In the genomic region with DNA sequence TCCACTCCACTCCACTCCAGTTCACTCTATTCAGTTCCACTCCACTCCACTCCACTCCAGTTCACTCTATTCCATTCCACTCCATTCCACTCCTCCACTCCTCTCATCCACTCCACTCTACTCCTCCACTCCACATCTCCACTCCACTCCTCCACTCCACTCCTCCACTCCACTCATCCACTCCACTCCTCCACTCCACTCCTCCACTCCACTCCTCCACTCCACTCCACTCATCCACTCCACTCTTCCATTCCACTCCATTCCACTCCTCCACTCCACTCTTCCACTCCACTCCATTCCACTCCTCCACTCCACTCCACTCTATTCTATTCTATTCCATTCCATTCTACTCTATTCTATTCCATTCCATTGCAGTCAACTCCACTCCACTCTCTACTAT, we compare ENCODE assay signal across 39 cellular contexts. TPM values are rescaled to one million over a fixed set of nuclear protein-coding genes. Genes with fewer than 3 reads are reported as not detected.
"Had no signal": no experiment of that assay in that cellular context is flagged by ENCODE, and none has a peak within 500 bp of the region (broad histone marks: within the 10 kb centered on the region; RNA-seq: fewer than 3 reads in every experiment).

No MANE protein-coding gene starts in this region.

- H3K27me3 Mint-ChIP-seq: activated B cell treated with CpG ODN at 0.5 μM for 24 hours; activated CD4-positive, alpha-beta memory T cell treated with anti-CD3 and anti-CD28 coated beads for 36 hours; activated CD4-positive, alpha-beta T cell treated with anti-CD3 and anti-CD28 coated beads, Interleukin-2, amount 10 ng/mL, durations not matched to agents 24 days and 14 days; activated CD8-positive, alpha-beta T cell treated with anti-CD3 and anti-CD28 coated beads for 36 hours had no signal

- H3K9me3 Mint-ChIP-seq: activated B cell treated with CpG ODN at 0.5 μM for 24 hours; activated CD4-positive, alpha-beta memory T cell treated with anti-CD3 and anti-CD28 coated beads for 36 hours; activated CD4-positive, alpha-beta T cell treated with anti-CD3 and anti-CD28 coated beads, Interleukin-2, amount 10 ng/mL, durations not matched to agents 24 days and 14 days; activated CD8-positive, alpha-beta T cell treated with anti-CD3 and anti-CD28 coated beads for 36 hours; activated naive CD4-positive, alpha-beta T cell treated with anti-CD3 and anti-CD28 coated beads for 36 hours; activated naive CD8-positive, alpha-beta T cell treated with anti-CD3 and anti-CD28 coated beads for 36 hours; activated T-cell treated with anti-CD3 and anti-CD28 coated beads, Interleukin-2, amount 50 U/mL, for 4 hours; activated T-helper 1 cell treated with anti-CD3 and anti-CD28 coated beads, Interleukin-12 subunit alpha, Interleukin-12 subunit beta, Interleukin-2, Interleukin-4 antibody, amounts not matched to agents 30 ng/mL and 10 ng/mL and 1 ng/mL, durations not matched to agents 14 hours and 24 hours and 36 hours; activated T-helper 17 cell treated with anti-CD3 and anti-CD28 coated beads, Interleukin-2, amount 50 U/mL, for 72 hours; T-helper 1 cell treated with Interleukin-12 subunit alpha and Interleukin-12 subunit beta and Interleukin-4 antibody, amounts not matched to agents 30 μg/mL and 1 μg/mL, for 36 hours; T-helper 2 cell treated with Interferon-gamma antibody and Interleukin-4, amounts not matched to agents 5 μg/mL and 100 μg/mL, for 36 hours had no signal

- DNase-seq: activated B cell treated with CpG ODN at 0.5 μM for 24 hours; activated CD4-positive, alpha-beta memory T cell treated with anti-CD3 and anti-CD28 coated beads for 36 hours; activated CD4-positive, alpha-beta T cell treated with anti-CD3 and anti-CD28 coated beads for 4 hours; activated CD4-positive, alpha-beta T cell treated with anti-CD3 and anti-CD28 coated beads, Interleukin-2, amount 10 ng/mL, durations not matched to agents 24 days and 14 days; activated CD4-positive, alpha-beta T cell treated with anti-CD3 and anti-CD28 coated beads, Interleukin-2, amount 50 U/mL, for 1 hour; activated CD4-positive, alpha-beta T cell treated with anti-CD3 and anti-CD28 coated beads, Interleukin-2, amount 50 U/mL, for 4 hours; activated CD4-positive, CD25-positive, alpha-beta regulatory T cell treated with anti-CD3 and anti-CD28 coated beads, Interleukin-2, amount 50 U/mL, for 72 hours; activated CD8-positive, alpha-beta memory T cell treated with anti-CD3 and anti-CD28 coated beads, Interleukin-2, amount 50 U/mL, for 4 hours; activated CD8-positive, alpha-beta T cell treated with anti-CD3 and anti-CD28 coated beads for 36 hours; activated effector memory CD4-positive, alpha-beta T cell treated with anti-CD3 and anti-CD28 coated beads, Interleukin-2, amount 50 U/mL, for 16 hours; activated gamma-delta T cell treated with Interleukin-2 at 50 U/mL for 16 hours; activated naive CD4-positive, alpha-beta T cell; activated naive CD4-positive, alpha-beta T cell treated with anti-CD3 and anti-CD28 coated beads for 36 hours; activated naive CD4-positive, alpha-beta T cell treated with anti-CD3 and anti-CD28 coated beads, Interleukin-2, amount 50 U/mL, for 16 hours; activated naive CD8-positive, alpha-beta T cell treated with anti-CD3 and anti-CD28 coated beads for 36 hours; activated T-cell treated with anti-CD3 and anti-CD28 coated beads for 4 hours; activated T-cell treated with anti-CD3 and anti-CD28 coated beads, Interleukin-2, amount 50 U/mL, for 1 hour; activated T-cell treated with anti-CD3 and anti-CD28 coated beads, Interleukin-2, amount 50 U/mL, for 4 hours; activated T-cell treated with anti-CD3 and anti-CD28 coated beads, Interleukin-2, amount 50 U/mL, for 72 hours; adrenal gland; amniotic stem cell; body of pancreas; brain microvascular endothelial cell; central memory CD4-positive, alpha-beta T cell; T-helper 1 cell; T-helper 2 cell; T-helper 9 cell had no signal

- H3K4me1 ChIP-seq: breast epithelium had no signal

- H3K27me3 ChIP-seq: adrenal gland, body of pancreas, brain microvascular endothelial cell, breast epithelium had no signal

- H3K36me3 Mint-ChIP-seq: activated CD4-positive, alpha-beta memory T cell treated with anti-CD3 and anti-CD28 coated beads for 36 hours; activated naive CD4-positive, alpha-beta T cell treated with anti-CD3 and anti-CD28 coated beads, Interleukin-2, amount 50 U/mL, for 72 hours; activated naive CD8-positive, alpha-beta T cell treated with anti-CD3 and anti-CD28 coated beads for 36 hours had no signal

- H3K36me3 ChIP-seq: brain microvascular endothelial cell, breast epithelium had no signal

- ATAC-seq: activated CD8-positive, alpha-beta T cell treated with anti-CD3 and anti-CD28 coated beads for 36 hours; activated naive CD4-positive, alpha-beta T cell treated with anti-CD3 and anti-CD28 coated beads, Interleukin-2, amount 50 U/mL, for 72 hours; activated T-cell treated with anti-CD3 and anti-CD28 coated beads, Interleukin-2, amount 50 U/mL, for 4 hours; activated T-cell treated with anti-CD3 and anti-CD28 coated beads, Interleukin-2, amount 50 U/mL, for 72 hours; activated T-helper 17 cell treated with anti-CD3 and anti-CD28 coated beads, Interleukin-2, amount 50 U/mL, for 72 hours; body of pancreas had no signal

- H3K27ac Mint-ChIP-seq: activated B cell treated with CpG ODN at 0.5 μM for 24 hours; activated CD4-positive, alpha-beta memory T cell treated with anti-CD3 and anti-CD28 coated beads for 36 hours; activated CD4-positive, alpha-beta T cell treated with anti-CD3 and anti-CD28 coated beads, Interleukin-2, amount 10 ng/mL, durations not matched to agents 24 days and 14 days; activated CD8-positive, alpha-beta T cell treated with anti-CD3 and anti-CD28 coated beads for 36 hours; activated naive CD4-positive, alpha-beta T cell treated with anti-CD3 and anti-CD28 coated beads for 36 hours; activated naive CD4-positive, alpha-beta T cell treated with anti-CD3 and anti-CD28 coated beads, Interleukin-2, amount 50 U/mL, for 72 hours; activated naive CD8-positive, alpha-beta T cell treated with anti-CD3 and anti-CD28 coated beads for 36 hours; activated T-cell treated with anti-CD3 and anti-CD28 coated beads, Interleukin-2, amount 50 U/mL, for 72 hours; activated T-helper 1 cell treated with anti-CD3 and anti-CD28 coated beads, Interleukin-12 subunit alpha, Interleukin-12 subunit beta, Interleukin-2, Interleukin-4 antibody, amounts not matched to agents 30 ng/mL and 10 ng/mL and 1 ng/mL, durations not matched to agents 14 hours and 24 hours and 36 hours; activated T-helper 17 cell treated with anti-CD3 and anti-CD28 coated beads, Interleukin-2, amount 50 U/mL, for 72 hours; T-helper 1 cell treated with Interleukin-12 subunit alpha and Interleukin-12 subunit beta and Interleukin-4 antibody, amounts not matched to agents 30 μg/mL and 1 μg/mL, for 36 hours; T-helper 2 cell treated with Interferon-gamma antibody and Interleukin-4, amounts not matched to agents 5 μg/mL and 100 μg/mL, for 36 hours had no signal

- H3K4me1 Mint-ChIP-seq: activated B cell treated with CpG ODN at 0.5 μM for 24 hours; activated CD4-positive, alpha-beta T cell treated with anti-CD3 and anti-CD28 coated beads, Interleukin-2, amount 10 ng/mL, durations not matched to agents 24 days and 14 days; activated naive CD8-positive, alpha-beta T cell treated with anti-CD3 and anti-CD28 coated beads for 36 hours had no signal

- H3K9me3 ChIP-seq: adrenal gland, body of pancreas, breast epithelium had no signal

- H3K27ac ChIP-seq: adrenal gland, body of pancreas, brain microvascular endothelial cell, breast epithelium, VCaP had no signal

- H3K4me3 Mint-ChIP-seq: activated B cell treated with CpG ODN at 0.5 μM for 24 hours; activated CD4-positive, alpha-beta memory T cell treated with anti-CD3 and anti-CD28 coated beads for 36 hours; activated CD4-positive, alpha-beta T cell treated with anti-CD3 and anti-CD28 coated beads, Interleukin-2, amount 10 ng/mL, durations not matched to agents 24 days and 14 days; activated CD8-positive, alpha-beta T cell treated with anti-CD3 and anti-CD28 coated beads for 36 hours; activated naive CD4-positive, alpha-beta T cell treated with anti-CD3 and anti-CD28 coated beads for 36 hours; activated naive CD8-positive, alpha-beta T cell treated with anti-CD3 and anti-CD28 coated beads for 36 hours; activated T-cell treated with anti-CD3 and anti-CD28 coated beads, Interleukin-2, amount 50 U/mL, for 4 hours; activated T-cell treated with anti-CD3 and anti-CD28 coated beads, Interleukin-2, amount 50 U/mL, for 72 hours; activated T-helper 1 cell treated with anti-CD3 and anti-CD28 coated beads, Interleukin-12 subunit alpha, Interleukin-12 subunit beta, Interleukin-2, Interleukin-4 antibody, amounts not matched to agents 30 ng/mL and 10 ng/mL and 1 ng/mL, durations not matched to agents 14 hours and 24 hours and 36 hours; activated T-helper 17 cell treated with anti-CD3 and anti-CD28 coated beads, Interleukin-2, amount 50 U/mL, for 72 hours; T-helper 1 cell treated with Interleukin-12 subunit alpha and Interleukin-12 subunit beta and Interleukin-4 antibody, amounts not matched to agents 30 μg/mL and 1 μg/mL, for 36 hours; T-helper 2 cell treated with Interferon-gamma antibody and Interleukin-4, amounts not matched to agents 5 μg/mL and 100 μg/mL, for 36 hours had no signal

- H3K4me3 ChIP-seq: adrenal gland, body of pancreas, breast epithelium had no signal

RNA-seq across cellular contexts. Expression of gene SERPINA5, which starts 9.8 kb away (rescaled TPM):
- total RNA-seq: activated B cell treated with CpG ODN at 0.5 μM for 24 hours; activated CD4-positive, alpha-beta memory T cell treated with anti-CD3 and anti-CD28 coated beads for 36 hours; activated CD4-positive, alpha-beta T cell treated with anti-CD3 and anti-CD28 coated beads, Interleukin-2, amount 10 ng/mL, durations not matched to agents 24 days and 14 days; activated CD8-positive, alpha-beta memory T cell treated with anti-CD3 and anti-CD28 coated beads for 36 hours; activated CD8-positive, alpha-beta T cell treated with anti-CD3 and anti-CD28 coated beads for 36 hours; activated naive CD4-positive, alpha-beta T cell treated with anti-CD3 and anti-CD28 coated beads for 36 hours; activated naive CD4-positive, alpha-beta T cell treated with anti-CD3 and anti-CD28 coated beads, Interleukin-2, amount 50 U/mL, for 72 hours; activated naive CD8-positive, alpha-beta T cell treated with anti-CD3 and anti-CD28 coated beads for 36 hours; activated T-cell treated with anti-CD3 and anti-CD28 coated beads, Interleukin-2, amount 50 U/mL, for 72 hours; activated T-helper 1 cell treated with anti-CD3 and anti-CD28 coated beads, Interleukin-12 subunit alpha, Interleukin-12 subunit beta, Interleukin-2, Interleukin-4 antibody, amounts not matched to agents 30 ng/mL and 10 ng/mL and 1 ng/mL, durations not matched to agents 14 hours and 24 hours and 36 hours; activated T-helper 17 cell treated with anti-CD3 and anti-CD28 coated beads, Interleukin-2, amount 50 U/mL, for 72 hours had no signal

RNA-seq across cellular contexts. Expression of gene SERPINA3, which starts 21.1 kb away (rescaled TPM):
- total RNA-seq: activated B cell treated with CpG ODN at 0.5 μM for 24 hours; activated CD4-positive, alpha-beta memory T cell treated with anti-CD3 and anti-CD28 coated beads for 36 hours; activated CD4-positive, alpha-beta T cell treated with anti-CD3 and anti-CD28 coated beads, Interleukin-2, amount 10 ng/mL, durations not matched to agents 24 days and 14 days; activated CD8-positive, alpha-beta memory T cell treated with anti-CD3 and anti-CD28 coated beads for 36 hours; activated CD8-positive, alpha-beta T cell treated with anti-CD3 and anti-CD28 coated beads for 36 hours; activated naive CD4-positive, alpha-beta T cell treated with anti-CD3 and anti-CD28 coated beads for 36 hours; activated naive CD4-positive, alpha-beta T cell treated with anti-CD3 and anti-CD28 coated beads, Interleukin-2, amount 50 U/mL, for 72 hours; activated naive CD8-positive, alpha-beta T cell treated with anti-CD3 and anti-CD28 coated beads for 36 hours; activated T-cell treated with anti-CD3 and anti-CD28 coated beads, Interleukin-2, amount 50 U/mL, for 72 hours; activated T-helper 1 cell treated with anti-CD3 and anti-CD28 coated beads, Interleukin-12 subunit alpha, Interleukin-12 subunit beta, Interleukin-2, Interleukin-4 antibody, amounts not matched to agents 30 ng/mL and 10 ng/mL and 1 ng/mL, durations not matched to agents 14 hours and 24 hours and 36 hours; activated T-helper 17 cell treated with anti-CD3 and anti-CD28 coated beads, Interleukin-2, amount 50 U/mL, for 72 hours had no signal

RNA-seq across cellular contexts. Expression of gene SERPINA4, which starts 29.8 kb away (rescaled TPM):
- total RNA-seq: activated B cell treated with CpG ODN at 0.5 μM for 24 hours; activated CD4-positive, alpha-beta memory T cell treated with anti-CD3 and anti-CD28 coated beads for 36 hours; activated CD4-positive, alpha-beta T cell treated with anti-CD3 and anti-CD28 coated beads, Interleukin-2, amount 10 ng/mL, durations not matched to agents 24 days and 14 days; activated CD8-positive, alpha-beta memory T cell treated with anti-CD3 and anti-CD28 coated beads for 36 hours; activated CD8-positive, alpha-beta T cell treated with anti-CD3 and anti-CD28 coated beads for 36 hours; activated naive CD4-positive, alpha-beta T cell treated with anti-CD3 and anti-CD28 coated beads for 36 hours; activated naive CD4-positive, alpha-beta T cell treated with anti-CD3 and anti-CD28 coated beads, Interleukin-2, amount 50 U/mL, for 72 hours; activated naive CD8-positive, alpha-beta T cell treated with anti-CD3 and anti-CD28 coated beads for 36 hours; activated T-cell treated with anti-CD3 and anti-CD28 coated beads, Interleukin-2, amount 50 U/mL, for 4 hours; activated T-cell treated with anti-CD3 and anti-CD28 coated beads, Interleukin-2, amount 50 U/mL, for 72 hours; activated T-helper 1 cell treated with anti-CD3 and anti-CD28 coated beads, Interleukin-12 subunit alpha, Interleukin-12 subunit beta, Interleukin-2, Interleukin-4 antibody, amounts not matched to agents 30 ng/mL and 10 ng/mL and 1 ng/mL, durations not matched to agents 14 hours and 24 hours and 36 hours; activated T-helper 17 cell treated with anti-CD3 and anti-CD28 coated beads, Interleukin-2, amount 50 U/mL, for 72 hours; aorta; astrocyte; breast epithelium; cardiac septum; cerebellum had no signal
- polyA plus RNA-seq: adrenal gland, aorta had no signal
